In the genomic region with DNA sequence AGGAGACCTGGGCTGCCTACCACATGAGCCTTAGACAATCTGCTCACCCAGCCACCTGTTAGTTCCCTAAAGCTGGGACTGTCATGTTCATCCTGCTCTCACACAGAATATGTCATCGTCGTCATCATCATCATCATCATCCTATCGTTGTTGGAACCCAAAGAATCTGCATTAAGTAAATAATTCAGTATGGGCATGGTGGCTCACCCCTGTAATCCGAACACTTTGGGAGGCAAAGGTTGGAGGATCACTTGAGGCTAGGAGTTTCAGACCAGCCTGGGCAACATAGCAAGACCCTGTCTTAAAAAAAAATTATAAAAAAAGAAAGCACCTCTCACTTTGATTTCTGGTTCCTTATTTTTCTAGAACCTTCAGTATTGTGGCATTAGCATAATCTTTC, we compare ENCODE assay signal across 29 cellular contexts. TPM values are rescaled to one million over a fixed set of nuclear protein-coding genes. Genes with fewer than 3 reads are reported as not detected.
DNase-seq lines count a peak whose midpoint lies in the region; ATAC-seq, FAIRE-seq and TF ChIP-seq lines count a peak whose summit lies in the region.
"Had no signal": no experiment of that assay in that cellular context is flagged by ENCODE, and none has a peak within 500 bp of the region (broad histone marks: within the 10 kb centered on the region; RNA-seq: fewer than 3 reads in every experiment).

No MANE protein-coding gene starts in this region.

- H3K4me1 ChIP-seq in Loucy (ENCODE audit: insufficient read depth, low read length, poor library complexity, severe bottlenecking) = peaks cover 55% of the 10 kb centered on the region
- H3K4me1 ChIP-seq in GM12878 (ENCODE audit: control insufficient read depth, insufficient read depth, low read length) = no peaks in the 10 kb centered on the region
- H3K4me1 ChIP-seq: SJSA1 had no signal

- TF ChIP-seq CTCF in Loucy (conservative IDR thresholded peaks at IDR 0.05; ENCODE audit: low read length) (no peak), GM12878 (IDR thresholded peaks at IDR 0.05 in 2 of 3, conservative IDR thresholded peaks at IDR 0.05 in 1 of 3; ENCODE audit: control insufficient read depth in 2 of 3, extremely low read depth in 1 of 3, insufficient read depth in 1 of 3, low read depth in 3 of 3, low read length in 3 of 3) (no peak), nephron (IDR thresholded peaks at IDR 0.05; ENCODE audit: unreplicated experiment in 3 of 3) (no peak), D721Med (IDR thresholded peaks at IDR 0.05; ENCODE audit: insufficient read depth, missing control alignments) (no peak)

- H3K36me3 ChIP-seq in Loucy (ENCODE audit: insufficient read depth, low read length) (no peaks in the 10 kb centered on the region), GM12878 (ENCODE audit: control insufficient read depth in 2 of 2, insufficient read depth in 2 of 2, low read length in 1 of 2) (peaks cover 2 to 5% of the 10 kb centered on the region in 2 experiments; a peak in 3 of 4 replicates)
- H3K36me3 ChIP-seq: lower lobe of right lung, sigmoid colon, upper lobe of left lung had no signal

- intact Hi-C loops in activated CD4-positive, alpha-beta T cell treated with anti-CD3 and anti-CD28 coated beads, Interleukin-2, amount 10 ng/mL, durations not matched to agents 24 days and 14 days (cut with micrococcal nuclease) = no loop called here
- intact Hi-C loops in GM12878 (cut with micrococcal nuclease; ENCODE audit: unreplicated experiment) = loop anchor here (10.0 kb wide), 1 partner anchor 578 kb away; a partner anchor contains a TSS

- no peaks in the 10 kb centered on the region for H3K9me2 ChIP-seq in Loucy (replicated peaks; ENCODE audit: low read depth, low read length)

- H3K9ac ChIP-seq in Loucy (ENCODE audit: low read depth, low read length, poor library complexity, severe bottlenecking) (no peak overlapping the region), GM12878 (ENCODE audit: control insufficient read depth, insufficient read depth, low read length) (no peak overlapping the region)

- no peak for TF ChIP-seq RAD21 in GM12878 (IDR thresholded peaks at IDR 0.05; ENCODE audit: insufficient read depth, low read depth, low read length)

- H3K27me3 Mint-ChIP-seq in activated CD4-positive, alpha-beta T cell treated with anti-CD3 and anti-CD28 coated beads, Interleukin-2, amount 10 ng/mL, durations not matched to agents 24 days and 14 days = no peaks in the 10 kb centered on the region
- H3K27me3 Mint-ChIP-seq in activated CD4-positive, alpha-beta T cell treated with anti-CD3 and anti-CD28 coated beads, Interleukin-2, amount 10 ng/mL, durations not matched to agents 7 days and 5 days = no peaks in the 10 kb centered on the region
- no peaks in the 10 kb centered on the region for H3K27me3 Mint-ChIP-seq in nephron (ENCODE audit: low read depth)
- H3K27me3 Mint-ChIP-seq: naive thymus-derived CD8-positive, alpha-beta T cell had no signal

- no peak for ATAC-seq in GM12878
- no peak for ATAC-seq in GM18909 (IDR thresholded peaks at IDR 0.05; ENCODE audit: poor library complexity, unreplicated experiment)
- ATAC-seq: body of pancreas; naive thymus-derived CD8-positive, alpha-beta T cell; psoas muscle had no signal

- FAIRE-seq in GM12878 (lab: Jason Lieb, UNC) (no peak), D721Med (lab: Jason Lieb, UNC) (no peak)

- no peak overlapping the region for H3K27ac ChIP-seq in GM12878 (ENCODE audit: control insufficient read depth, insufficient read depth)
- H3K27ac ChIP-seq: 22Rv1, body of pancreas, lower lobe of right lung, psoas muscle, sigmoid colon, SJSA1, upper lobe of left lung had no signal

- in situ Hi-C loops in GM12878 (cut with MboI) = no loop called here

- H3F3A ChIP-seq in Loucy (ENCODE audit: low read depth) = no peaks in the 10 kb centered on the region

- SMC1A ChIA-PET in GM12878 (lab: Charles Lee; ENCODE audit: uncharacterized antibody, unreplicated experiment) = interaction anchor here (0.5 kb wide), 1 partner anchor 39 kb away, joined by 3 read pairs; no protein-coding TSS in a partner anchor

- peaks cover 60% of the 10 kb centered on the region for H3K4me1 Mint-ChIP-seq in activated CD4-positive, alpha-beta T cell treated with anti-CD3 and anti-CD28 coated beads, Interleukin-2, amount 10 ng/mL, durations not matched to agents 24 days and 14 days
- peaks cover 52% of the 10 kb centered on the region for H3K4me1 Mint-ChIP-seq in activated CD4-positive, alpha-beta T cell treated with anti-CD3 and anti-CD28 coated beads, Interleukin-2, amount 10 ng/mL, durations not matched to agents 7 days and 5 days
- H3K4me1 Mint-ChIP-seq in nephron = peaks cover 18% of the 10 kb centered on the region

- 96% methylated on average over 4 of the region's 4 CpGs for WGBS in GM12878 (ENCODE audit: insufficient coverage, insufficient replicate concordance, low lambda C conversion rate, missing lambda C conversion rate)

- POLR2A ChIA-PET in activated CD4-positive, alpha-beta T cell treated with anti-CD3 and anti-CD28 coated beads, Interleukin-2, amount 10 ng/mL, durations not matched to agents 7 days and 5 days (lab: Charles Lee) = no interaction called here
- POLR2A ChIA-PET in GM12878 (lab: Charles Lee) = interaction anchor here (0.7 to 1.9 kb wide), 4 partner anchors 7 to 20 kb away, joined by 3 to 6 read pairs (median 4); no protein-coding TSS in a partner anchor

- no peaks in the 10 kb centered on the region for H3K9me3 Mint-ChIP-seq in activated CD4-positive, alpha-beta T cell treated with anti-CD3 and anti-CD28 coated beads, Interleukin-2, amount 10 ng/mL, durations not matched to agents 24 days and 14 days
- no peaks in the 10 kb centered on the region for H3K9me3 Mint-ChIP-seq in activated CD4-positive, alpha-beta T cell treated with anti-CD3 and anti-CD28 coated beads, Interleukin-2, amount 10 ng/mL, durations not matched to agents 7 days and 5 days
- H3K9me3 Mint-ChIP-seq in nephron = no peaks in the 10 kb centered on the region
- H3K9me3 Mint-ChIP-seq: naive thymus-derived CD8-positive, alpha-beta T cell had no signal

- H3K27me3 ChIP-seq in Loucy (ENCODE audit: insufficient read depth, low read length, poor library complexity, severe bottlenecking) = no peaks in the 10 kb centered on the region
- no peaks in the 10 kb centered on the region for H3K27me3 ChIP-seq in GM12878 (replicated peaks in 1 of 2; ENCODE audit: control insufficient read depth in 2 of 2, insufficient read depth in 2 of 2, low read length in 1 of 2)
- H3K27me3 ChIP-seq: body of pancreas, sigmoid colon, SJSA1, upper lobe of left lung had no signal

- no peak for DNase-seq in activated CD4-positive, alpha-beta T cell treated with anti-CD3 and anti-CD28 coated beads, Interleukin-2, amount 10 ng/mL, durations not matched to agents 24 days and 14 days
- DNase-seq in activated CD4-positive, alpha-beta T cell treated with anti-CD3 and anti-CD28 coated beads, Interleukin-2, amount 10 ng/mL, durations not matched to agents 7 days and 5 days = no peak
- DNase-seq in GM12878 (ENCODE audit: low read depth, low spot score) = no peak
- DNase-seq in D721Med (ENCODE audit: insufficient read length, low spot score) = no peak
- DNase-seq in NCI-H226 = no peak
- DNase-seq: body of pancreas; C1 segment of cervical spinal cord; cerebellar nuclear complex; COR-L47; DMS79; GDM1; hippocampal formation; IMR-90; lower lobe of right lung; naive thymus-derived CD8-positive, alpha-beta T cell; NCI-H1092; NCI-H1694 treated with DMSO at 0.1 percent for 48 hours; NCI-H2171; NCI-H510A; occipital lobe; psoas muscle; sigmoid colon; stimulated activated CD4-positive, alpha-beta T cell treated with anti-CD3 and anti-CD28 coated beads, Interleukin-4, amount 100 ng/mL, for 24 hours; upper lobe of left lung had no signal

- peaks cover 59% of the 10 kb centered on the region for H4K20me1 ChIP-seq in Loucy (ENCODE audit: insufficient read depth, low read length, poor library complexity, severe bottlenecking)
- H4K20me1 ChIP-seq in GM12878 (ENCODE audit: control insufficient read depth, insufficient read depth) = no peaks in the 10 kb centered on the region

- peak overlapping the region; percentile 44 for H3K4me2 ChIP-seq in Loucy (ENCODE audit: low read depth, low read length, poor library complexity, severe bottlenecking)
- H3K4me2 ChIP-seq in GM12878 (ENCODE audit: control insufficient read depth, insufficient read depth) = peak overlapping the region; percentile 13; the same call in 1 of the 2 replicates

- CTCF ChIA-PET in activated CD4-positive, alpha-beta T cell treated with anti-CD3 and anti-CD28 coated beads, Interleukin-2, amount 10 ng/mL, durations not matched to agents 7 days and 5 days (lab: Charles Lee) = interaction anchor here (0.8 to 1.0 kb wide), 2 partner anchors 8 to 26 kb away, joined by 3 to 4 read pairs; no protein-coding TSS in a partner anchor
- CTCF ChIA-PET in GM12878 (lab: Yijun Ruan, JAX) = interaction anchor here (3.1 kb wide), 1 partner anchor 8 kb away, joined by 13 read pairs; no protein-coding TSS in a partner anchor

- H3K79me2 ChIP-seq in Loucy (ENCODE audit: insufficient read depth, low read length) = peaks cover 98% of the 10 kb centered on the region
- H3K79me2 ChIP-seq in GM12878 (ENCODE audit: control insufficient read depth, insufficient read depth, low read length) = peaks cover 88% of the 10 kb centered on the region

- H3K9me3 ChIP-seq in Loucy (ENCODE audit: insufficient read depth, low read depth, low read length) (no peaks in the 10 kb centered on the region), GM12878 (replicated peaks; ENCODE audit: control insufficient read depth, insufficient read depth, low read length) (no peaks in the 10 kb centered on the region)
- H3K9me3 ChIP-seq: body of pancreas, lower lobe of right lung, psoas muscle, sigmoid colon, upper lobe of left lung had no signal

- H3K4me3 Mint-ChIP-seq in activated CD4-positive, alpha-beta T cell treated with anti-CD3 and anti-CD28 coated beads, Interleukin-2, amount 10 ng/mL, durations not matched to agents 24 days and 14 days = no peak overlapping the region
- H3K4me3 Mint-ChIP-seq in activated CD4-positive, alpha-beta T cell treated with anti-CD3 and anti-CD28 coated beads, Interleukin-2, amount 10 ng/mL, durations not matched to agents 7 days and 5 days = no peak overlapping the region
- H3K4me3 Mint-ChIP-seq in nephron = no peak overlapping the region

- peaks cover 52% of the 10 kb centered on the region for H3K36me3 Mint-ChIP-seq in activated CD4-positive, alpha-beta T cell treated with anti-CD3 and anti-CD28 coated beads, Interleukin-2, amount 10 ng/mL, durations not matched to agents 24 days and 14 days (ENCODE audit: low read depth)
- H3K36me3 Mint-ChIP-seq in activated CD4-positive, alpha-beta T cell treated with anti-CD3 and anti-CD28 coated beads, Interleukin-2, amount 10 ng/mL, durations not matched to agents 7 days and 5 days (ENCODE audit: low read depth) = peaks cover 51% of the 10 kb centered on the region
- H3K36me3 Mint-ChIP-seq in nephron (ENCODE audit: low read depth) = peaks cover 30% of the 10 kb centered on the region

- peak overlapping the region; percentile 75 for H3K27ac Mint-ChIP-seq in activated CD4-positive, alpha-beta T cell treated with anti-CD3 and anti-CD28 coated beads, Interleukin-2, amount 10 ng/mL, durations not matched to agents 24 days and 14 days
- no peak overlapping the region for H3K27ac Mint-ChIP-seq in activated CD4-positive, alpha-beta T cell treated with anti-CD3 and anti-CD28 coated beads, Interleukin-2, amount 10 ng/mL, durations not matched to agents 7 days and 5 days
- peak overlapping the region; percentile 55 to 93 (median 92) for H3K27ac Mint-ChIP-seq in nephron

- no peak for TF ChIP-seq EP300 in GM12878 (IDR thresholded peaks at IDR 0.05; ENCODE audit: borderline replicate concordance in 1 of 2, control insufficient read depth in 1 of 2, low read depth in 2 of 2, low read length in 2 of 2)

- TF ChIP-seq POLR2A in GM12878 (IDR thresholded peaks at IDR 0.05; ENCODE audit: low read depth, low read length) = no peak

- no peak overlapping the region for H2AFZ ChIP-seq in Loucy (ENCODE audit: low read length)
- H2AFZ ChIP-seq in GM12878 (ENCODE audit: control insufficient read depth, low read depth, low read length) = no peak overlapping the region

- BruUV-seq in GM12878 (replicated peaks; lab: Mats Ljungman, UMichigan) = no TSS peak

- H3K4me3 ChIP-seq in Loucy (ENCODE audit: low read length, poor library complexity, severe bottlenecking) (no peak overlapping the region), GM12878 (no peak overlapping the region)
- H3K4me3 ChIP-seq: body of pancreas, lower lobe of right lung, psoas muscle, sigmoid colon, SJSA1, upper lobe of left lung had no signal

- RAD21 ChIA-PET in GM12878 (lab: Charles Lee; ENCODE audit: unreplicated experiment) = no interaction called here

RNA-seq across cellular contexts. Expression of a gene that starts 6.4 kb away (rescaled TPM):
- total RNA-seq in activated CD4-positive, alpha-beta T cell treated with anti-CD3 and anti-CD28 coated beads, Interleukin-2, amount 10 ng/mL, durations not matched to agents 24 days and 14 days = 68.0 and 73.0 TPM in 2 replicates
- 10 to 100 TPM; 32.7 to 34.6 TPM for total RNA-seq in activated CD4-positive, alpha-beta T cell treated with anti-CD3 and anti-CD28 coated beads, Interleukin-2, amount 10 ng/mL, durations not matched to agents 7 days and 5 days
- total RNA-seq in GM12878 (2013; cell fraction: nucleolus; rRNA removed) = 18.0 and 18.3 TPM in 2 replicates
- total RNA-seq in GM12878 (2014; rRNA removed) (47.4 and 52.2 TPM in 2 replicates), GM12878 (2014; rRNA removed; fragmentation: Illumina TruSeq; extraction: Trizol) (51.1 and 54.5 TPM in 2 replicates), GM12878 (2021) (45.1 and 46.1 TPM in 2 replicates)
- polyA plus RNA-seq in GM12878 (2011; ENCODE audit: low read depth) = 21.6 TPM
- polyA plus RNA-seq in GM12878 (2011; rRNA removed) (24.4 and 32.2 TPM in 2 replicates), GM12878 (2014; fragmentation: Illumina TruSeq; extraction: Trizol) (61.2 and 78.4 TPM in 2 replicates), GM12878 (2014; fragmentation: Nextera tagmentation; extraction: Ambion mirVana) (10 to 100 TPM; 37.4 to 43.1 TPM), GM12878 (2014; rRNA removed) (41.3 and 44.1 TPM in 2 replicates), GM12878 (2016; fragmentation: Nextera tagmentation; extraction: Ambion mirVana) (10 to 100 TPM; 81.1 to 83.6 TPM)
- 16.9 and 17.4 TPM in 2 replicates for polyA plus RNA-seq in GM12878 (2011; cell fraction: cytosol; rRNA removed)
- 8.8 and 11.6 TPM in 2 replicates for polyA plus RNA-seq in GM12878 (2011; cell fraction: nucleus; rRNA removed)
- polyA plus RNA-seq in GM12878 (2012) = 31.2 and 33.6 TPM in 2 replicates
- polyA minus RNA-seq in GM12878 (2011; rRNA and poly(A)+ RNA removed) = 12.2 and 18.4 TPM in 2 replicates
- 5.7 and 8.4 TPM in 2 replicates for polyA minus RNA-seq in GM12878 (2011; cell fraction: cytosol; rRNA and poly(A)+ RNA removed)
- polyA minus RNA-seq in GM12878 (2011; cell fraction: nucleus; rRNA and poly(A)+ RNA removed) = 4.4 and 8.4 TPM in 2 replicates

RNA-seq across cellular contexts. Expression of a gene that starts 6.5 kb away (rescaled TPM):
- 488 and 490 TPM in 2 replicates for total RNA-seq in activated CD4-positive, alpha-beta T cell treated with anti-CD3 and anti-CD28 coated beads, Interleukin-2, amount 10 ng/mL, durations not matched to agents 24 days and 14 days
- 100 to 1,000 TPM; 311 to 320 TPM for total RNA-seq in activated CD4-positive, alpha-beta T cell treated with anti-CD3 and anti-CD28 coated beads, Interleukin-2, amount 10 ng/mL, durations not matched to agents 7 days and 5 days
- total RNA-seq in GM12878 (2013; cell fraction: nucleolus; rRNA removed) = 349 and 350 TPM in 2 replicates
- total RNA-seq in GM12878 (2014; rRNA removed) (227 and 277 TPM in 2 replicates), GM12878 (2014; rRNA removed; fragmentation: Illumina TruSeq; extraction: Trizol) (418 and 442 TPM in 2 replicates), GM12878 (2021) (314 and 323 TPM in 2 replicates)
- 154 TPM for polyA plus RNA-seq in GM12878 (2011; ENCODE audit: low read depth)
- polyA plus RNA-seq in GM12878 (2011; rRNA removed) (385 and 621 TPM in 2 replicates), GM12878 (2014; fragmentation: Illumina TruSeq; extraction: Trizol) (437 and 523 TPM in 2 replicates), GM12878 (2014; fragmentation: Nextera tagmentation; extraction: Ambion mirVana) (100 to 1,000 TPM; 281 to 367 TPM), GM12878 (2014; rRNA removed) (429 and 510 TPM in 2 replicates), GM12878 (2016; fragmentation: Nextera tagmentation; extraction: Ambion mirVana) (100 to 1,000 TPM; 217 to 233 TPM)
- polyA plus RNA-seq in GM12878 (2011; cell fraction: cytosol; rRNA removed) = 121 and 127 TPM in 2 replicates
- 643 and 755 TPM in 2 replicates for polyA plus RNA-seq in GM12878 (2011; cell fraction: nucleus; rRNA removed)
- 233 and 319 TPM in 2 replicates for polyA plus RNA-seq in GM12878 (2012)
- 38.4 and 61.2 TPM in 2 replicates for polyA minus RNA-seq in GM12878 (2011; rRNA and poly(A)+ RNA removed)
- polyA minus RNA-seq in GM12878 (2011; cell fraction: cytosol; rRNA and poly(A)+ RNA removed) = 53.7 and 54.1 TPM in 2 replicates
- polyA minus RNA-seq in GM12878 (2011; cell fraction: nucleus; rRNA and poly(A)+ RNA removed) = 78.7 and 116 TPM in 2 replicates
